Comparison of ENCODE assay signal across 11 cellular contexts in genomic region chr19:12773571-12773970, GRCh38. TPM values are rescaled to one million over a fixed set of nuclear protein-coding genes. Genes with fewer than 3 reads are reported as not detected.
DNase-seq lines count a peak whose midpoint lies in the region; ATAC-seq and TF ChIP-seq lines count a peak whose summit lies in the region.
"Had no signal": no experiment of that assay in that cellular context is flagged by ENCODE, and none has a peak within 500 bp of the region (broad histone marks: within the 10 kb centered on the region; RNA-seq: fewer than 3 reads in every experiment).

No MANE protein-coding gene starts in this region.

- H3K36me3 ChIP-seq in SJSA1 (0 out of 2 replicates have a peak, but pooled peaks cover 4% of the 10 kb centered on the region), left ventricle myocardium inferior (peaks cover 22% of the 10 kb centered on the region)

- intact Hi-C loops in left ventricle myocardium inferior (cut with micrococcal nuclease): no loop called here

- H3K4me1 ChIP-seq in SJSA1 (replicated peaks): peaks cover 21% of the 10 kb centered on the region
- H3K4me1 ChIP-seq in left ventricle myocardium inferior: peaks cover 69% of the 10 kb centered on the region

- H3K27ac ChIP-seq in SJSA1 (no peak overlapping the region), left ventricle myocardium inferior (replicated peaks) (peak overlapping the region; percentile 93)
- H3K27ac ChIP-seq: testis had no signal

- H3K4me3 ChIP-seq in AG10803 (ENCODE audit: low read length) (no peak overlapping the region), SJSA1 (no peak overlapping the region), left ventricle myocardium inferior (no peak overlapping the region)
- H3K4me3 ChIP-seq: testis had no signal

- H3K9me3 ChIP-seq in SJSA1 (replicated peaks) (no peaks in the 10 kb centered on the region), left ventricle myocardium inferior (replicated peaks) (no peaks in the 10 kb centered on the region)
- H3K9me3 ChIP-seq: testis had no signal

- TF ChIP-seq CTCF in AG10803 (conservative IDR thresholded peaks at IDR 0.05; ENCODE audit: low read length) (peak; percentile 52), GM12873 (IDR thresholded peaks at IDR 0.05; ENCODE audit: insufficient read depth, low read depth, low read length, missing control alignments) (peak; percentile 26), left ventricle myocardium inferior (IDR thresholded peaks at IDR 0.05; ENCODE audit: borderline replicate concordance) (peak; percentile 57)

- ATAC-seq in HG02798 (IDR thresholded peaks at IDR 0.05; ENCODE audit: poor library complexity, unreplicated experiment): no peak

- H3K27me3 ChIP-seq in SJSA1 (replicated peaks) (no peaks in the 10 kb centered on the region), left ventricle myocardium inferior (ENCODE audit: low read depth) (no peaks in the 10 kb centered on the region)
- H3K27me3 ChIP-seq: testis had no signal

- DNase-seq in AG10803 (ENCODE audit: low read depth) (peak; percentile 71), SJSA1 (ENCODE audit: low read depth in 1 of 2, low spot score in 2 of 2) (peak; percentile 26 to 47), left ventricle myocardium inferior (peak; percentile 48), NCI-H226 (no peak), KG1 (lab: John Stamatoyannopoulos, UW) (no peak)
- no peak for DNase-seq in stimulated activated CD4-positive, alpha-beta T cell treated with anti-CD3 and anti-CD28 coated beads, Interleukin-15, amount 100 ng/mL, for 24 hours
- DNase-seq: testis had no signal

RNA-seq across cellular contexts. Expression of gene HOOK2, which starts 1.8 kb away (rescaled TPM):
- total RNA-seq in SJSA1 (2014; rRNA removed; shearing (Covaris generic)): 12.4 and 27.5 TPM in 2 replicates
- total RNA-seq in left ventricle myocardium inferior: 66.3 TPM

RNA-seq across cellular contexts. Expression of gene JUNB, which starts 17.7 kb away (rescaled TPM):
- 112 and 115 TPM in 2 replicates for total RNA-seq in SJSA1 (2014; rRNA removed; shearing (Covaris generic))
- 26.7 TPM for total RNA-seq in left ventricle myocardium inferior

RNA-seq across cellular contexts. Expression of gene BEST2, which starts 22.0 kb away (rescaled TPM):
- total RNA-seq in SJSA1 (2014; rRNA removed; shearing (Covaris generic)): 0.13 TPM in 1 of 2 replicates, not detected in the other
- total RNA-seq in left ventricle myocardium inferior: not detected
- total RNA-seq: dermis microvascular lymphatic vessel endothelial cell, omental fat pad had no signal

RNA-seq across cellular contexts. Expression of gene PRDX2, which starts 28.0 kb away (rescaled TPM):
- total RNA-seq in SJSA1 (2014; rRNA removed; shearing (Covaris generic)): 4.6 and 8.7 TPM in 2 replicates
- 700 TPM for total RNA-seq in left ventricle myocardium inferior

RNA-seq across cellular contexts. Expression of gene THSD8, which starts 28.3 kb away (rescaled TPM):
- total RNA-seq in SJSA1 (2014; rRNA removed; shearing (Covaris generic)): not detected in 2 replicates
- total RNA-seq in left ventricle myocardium inferior: 2.7 TPM
- total RNA-seq: dermis microvascular lymphatic vessel endothelial cell, omental fat pad had no signal

Comparison
In these comparisons a context has a peak if more than half of its experiments do, and no peak if none do; other contexts are left out.
1. DNase-seq: peak in AG10803 (single experiment), SJSA1 (2 of 2) and left ventricle myocardium inferior (single experiment); none in NCI-H226 (single experiment), KG1 (single experiment) and stimulated activated CD4-positive, alpha-beta T cell treated with anti-CD3 and anti-CD28 coated beads, Interleukin-15, amount 100 ng/mL, for 24 hours (single experiment).
2. Peak in every context shown above with its lines, with median percentiles within 50 percentile points of each other: CTCF ChIP-seq.